Comparison of ENCODE assay signal across 3 cellular contexts in the genomic region with DNA sequence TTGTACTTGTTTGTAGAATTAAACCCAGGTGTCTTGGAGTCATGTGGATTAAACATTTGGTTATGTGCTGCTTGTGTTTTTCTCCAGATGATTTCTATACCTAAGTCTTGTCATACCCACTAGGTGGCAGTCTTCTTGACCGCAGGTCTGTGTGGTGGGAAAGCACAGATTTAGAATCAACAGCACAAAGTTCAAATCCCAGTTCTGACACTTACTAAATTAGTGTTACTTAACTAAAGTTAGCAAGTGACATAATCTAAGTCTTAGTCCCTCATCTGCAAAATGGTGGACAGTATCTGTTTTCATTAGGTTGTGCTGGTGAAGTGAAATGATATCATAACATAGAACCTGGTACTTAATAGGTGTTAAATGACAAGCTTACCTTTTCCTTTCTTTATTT.
TF ChIP-seq lines count a peak whose summit lies in the region.

No MANE protein-coding gene starts in this region.

TF ChIP-seq in HCT116, 20 proteins besides CTCF, POLR2A, EP300 and RAD21 (continued from another document):
- TF ChIP-seq, protein P1, sequence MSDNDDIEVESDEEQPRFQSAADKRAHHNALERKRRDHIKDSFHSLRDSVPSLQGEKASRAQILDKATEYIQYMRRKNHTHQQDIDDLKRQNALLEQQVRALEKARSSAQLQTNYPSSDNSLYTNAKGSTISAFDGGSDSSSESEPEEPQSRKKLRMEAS (IDR thresholded peaks at IDR 0.05), result no peak
- no peak for TF ChIP-seq FOSL1 (IDR thresholded peaks at IDR 0.05; ENCODE audit: low read depth)
- TF ChIP-seq EGR1 (IDR thresholded peaks at IDR 0.05; ENCODE audit: low read depth), result no peak
- TF ChIP-seq POLR2AphosphoS5 (IDR thresholded peaks at IDR 0.05; ENCODE audit: low read depth, low read length), result no peak
TF ChIP-seq in HCT116: peak in this region for 0.

TF ChIP-seq in K562, 482 proteins besides CTCF, POLR2A, EP300 and RAD21 (continued from another document):
- TF ChIP-seq, protein P2, sequence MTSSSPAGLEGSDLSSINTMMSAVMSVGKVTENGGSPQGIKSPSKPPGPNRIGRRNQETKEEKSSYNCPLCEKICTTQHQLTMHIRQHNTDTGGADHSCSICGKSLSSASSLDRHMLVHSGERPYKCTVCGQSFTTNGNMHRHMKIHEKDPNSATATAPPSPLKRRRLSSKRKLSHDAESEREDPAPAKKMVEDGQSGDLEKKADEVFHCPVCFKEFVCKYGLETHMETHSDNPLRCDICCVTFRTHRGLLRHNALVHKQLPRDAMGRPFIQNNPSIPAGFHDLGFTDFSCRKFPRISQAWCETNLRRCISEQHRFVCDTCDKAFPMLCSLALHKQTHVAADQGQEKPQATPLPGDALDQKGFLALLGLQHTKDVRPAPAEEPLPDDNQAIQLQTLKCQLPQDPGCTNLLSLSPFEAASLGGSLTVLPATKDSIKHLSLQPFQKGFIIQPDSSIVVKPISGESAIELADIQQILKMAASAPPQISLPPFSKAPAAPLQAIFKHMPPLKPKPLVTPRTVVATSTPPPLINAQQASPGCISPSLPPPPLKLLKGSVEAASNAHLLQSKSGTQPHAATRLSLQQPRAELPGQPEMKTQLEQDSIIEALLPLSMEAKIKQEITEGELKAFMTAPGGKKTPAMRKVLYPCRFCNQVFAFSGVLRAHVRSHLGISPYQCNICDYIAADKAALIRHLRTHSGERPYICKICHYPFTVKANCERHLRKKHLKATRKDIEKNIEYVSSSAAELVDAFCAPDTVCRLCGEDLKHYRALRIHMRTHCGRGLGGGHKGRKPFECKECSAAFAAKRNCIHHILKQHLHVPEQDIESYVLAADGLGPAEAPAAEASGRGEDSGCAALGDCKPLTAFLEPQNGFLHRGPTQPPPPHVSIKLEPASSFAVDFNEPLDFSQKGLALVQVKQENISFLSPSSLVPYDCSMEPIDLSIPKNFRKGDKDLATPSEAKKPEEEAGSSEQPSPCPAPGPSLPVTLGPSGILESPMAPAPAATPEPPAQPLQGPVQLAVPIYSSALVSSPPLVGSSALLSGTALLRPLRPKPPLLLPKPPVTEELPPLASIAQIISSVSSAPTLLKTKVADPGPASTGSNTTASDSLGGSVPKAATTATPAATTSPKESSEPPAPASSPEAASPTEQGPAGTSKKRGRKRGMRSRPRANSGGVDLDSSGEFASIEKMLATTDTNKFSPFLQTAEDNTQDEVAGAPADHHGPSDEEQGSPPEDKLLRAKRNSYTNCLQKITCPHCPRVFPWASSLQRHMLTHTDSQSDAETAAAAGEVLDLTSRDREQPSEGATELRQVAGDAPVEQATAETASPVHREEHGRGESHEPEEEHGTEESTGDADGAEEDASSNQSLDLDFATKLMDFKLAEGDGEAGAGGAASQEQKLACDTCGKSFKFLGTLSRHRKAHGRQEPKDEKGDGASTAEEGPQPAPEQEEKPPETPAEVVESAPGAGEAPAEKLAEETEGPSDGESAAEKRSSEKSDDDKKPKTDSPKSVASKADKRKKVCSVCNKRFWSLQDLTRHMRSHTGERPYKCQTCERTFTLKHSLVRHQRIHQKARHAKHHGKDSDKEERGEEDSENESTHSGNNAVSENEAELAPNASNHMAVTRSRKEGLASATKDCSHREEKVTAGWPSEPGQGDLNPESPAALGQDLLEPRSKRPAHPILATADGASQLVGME (CRISPR knock-in tag; IDR thresholded peaks at IDR 0.05), result no peak
- TF ChIP-seq, protein P3, sequence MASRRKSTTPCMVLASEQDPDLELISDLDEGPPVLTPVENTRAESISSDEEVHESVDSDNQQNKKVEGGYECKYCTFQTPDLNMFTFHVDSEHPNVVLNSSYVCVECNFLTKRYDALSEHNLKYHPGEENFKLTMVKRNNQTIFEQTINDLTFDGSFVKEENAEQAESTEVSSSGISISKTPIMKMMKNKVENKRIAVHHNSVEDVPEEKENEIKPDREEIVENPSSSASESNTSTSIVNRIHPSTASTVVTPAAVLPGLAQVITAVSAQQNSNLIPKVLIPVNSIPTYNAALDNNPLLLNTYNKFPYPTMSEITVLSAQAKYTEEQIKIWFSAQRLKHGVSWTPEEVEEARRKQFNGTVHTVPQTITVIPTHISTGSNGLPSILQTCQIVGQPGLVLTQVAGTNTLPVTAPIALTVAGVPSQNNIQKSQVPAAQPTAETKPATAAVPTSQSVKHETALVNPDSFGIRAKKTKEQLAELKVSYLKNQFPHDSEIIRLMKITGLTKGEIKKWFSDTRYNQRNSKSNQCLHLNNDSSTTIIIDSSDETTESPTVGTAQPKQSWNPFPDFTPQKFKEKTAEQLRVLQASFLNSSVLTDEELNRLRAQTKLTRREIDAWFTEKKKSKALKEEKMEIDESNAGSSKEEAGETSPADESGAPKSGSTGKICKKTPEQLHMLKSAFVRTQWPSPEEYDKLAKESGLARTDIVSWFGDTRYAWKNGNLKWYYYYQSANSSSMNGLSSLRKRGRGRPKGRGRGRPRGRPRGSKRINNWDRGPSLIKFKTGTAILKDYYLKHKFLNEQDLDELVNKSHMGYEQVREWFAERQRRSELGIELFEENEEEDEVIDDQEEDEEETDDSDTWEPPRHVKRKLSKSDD (conservative IDR thresholded peaks at IDR 0.05; ENCODE audit: low read length), result no peak
- TF ChIP-seq RAD51 (IDR thresholded peaks at IDR 0.05; ENCODE audit: borderline replicate concordance, low read depth), result no peak
- TF ChIP-seq, protein P4, sequence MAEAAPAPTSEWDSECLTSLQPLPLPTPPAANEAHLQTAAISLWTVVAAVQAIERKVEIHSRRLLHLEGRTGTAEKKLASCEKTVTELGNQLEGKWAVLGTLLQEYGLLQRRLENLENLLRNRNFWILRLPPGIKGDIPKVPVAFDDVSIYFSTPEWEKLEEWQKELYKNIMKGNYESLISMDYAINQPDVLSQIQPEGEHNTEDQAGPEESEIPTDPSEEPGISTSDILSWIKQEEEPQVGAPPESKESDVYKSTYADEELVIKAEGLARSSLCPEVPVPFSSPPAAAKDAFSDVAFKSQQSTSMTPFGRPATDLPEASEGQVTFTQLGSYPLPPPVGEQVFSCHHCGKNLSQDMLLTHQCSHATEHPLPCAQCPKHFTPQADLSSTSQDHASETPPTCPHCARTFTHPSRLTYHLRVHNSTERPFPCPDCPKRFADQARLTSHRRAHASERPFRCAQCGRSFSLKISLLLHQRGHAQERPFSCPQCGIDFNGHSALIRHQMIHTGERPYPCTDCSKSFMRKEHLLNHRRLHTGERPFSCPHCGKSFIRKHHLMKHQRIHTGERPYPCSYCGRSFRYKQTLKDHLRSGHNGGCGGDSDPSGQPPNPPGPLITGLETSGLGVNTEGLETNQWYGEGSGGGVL (CRISPR knock-in tag; IDR thresholded peaks at IDR 0.05), result no peak
- TF ChIP-seq, protein P5, sequence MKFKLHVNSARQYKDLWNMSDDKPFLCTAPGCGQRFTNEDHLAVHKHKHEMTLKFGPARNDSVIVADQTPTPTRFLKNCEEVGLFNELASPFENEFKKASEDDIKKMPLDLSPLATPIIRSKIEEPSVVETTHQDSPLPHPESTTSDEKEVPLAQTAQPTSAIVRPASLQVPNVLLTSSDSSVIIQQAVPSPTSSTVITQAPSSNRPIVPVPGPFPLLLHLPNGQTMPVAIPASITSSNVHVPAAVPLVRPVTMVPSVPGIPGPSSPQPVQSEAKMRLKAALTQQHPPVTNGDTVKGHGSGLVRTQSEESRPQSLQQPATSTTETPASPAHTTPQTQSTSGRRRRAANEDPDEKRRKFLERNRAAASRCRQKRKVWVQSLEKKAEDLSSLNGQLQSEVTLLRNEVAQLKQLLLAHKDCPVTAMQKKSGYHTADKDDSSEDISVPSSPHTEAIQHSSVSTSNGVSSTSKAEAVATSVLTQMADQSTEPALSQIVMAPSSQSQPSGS (CRISPR knock-in tag; IDR thresholded peaks at IDR 0.05), result no peak

TF ChIP-seq in HepG2, 621 proteins besides CTCF, POLR2A, EP300 and RAD21 (continued from another document and continues in another):
- TF ChIP-seq, protein P6, sequence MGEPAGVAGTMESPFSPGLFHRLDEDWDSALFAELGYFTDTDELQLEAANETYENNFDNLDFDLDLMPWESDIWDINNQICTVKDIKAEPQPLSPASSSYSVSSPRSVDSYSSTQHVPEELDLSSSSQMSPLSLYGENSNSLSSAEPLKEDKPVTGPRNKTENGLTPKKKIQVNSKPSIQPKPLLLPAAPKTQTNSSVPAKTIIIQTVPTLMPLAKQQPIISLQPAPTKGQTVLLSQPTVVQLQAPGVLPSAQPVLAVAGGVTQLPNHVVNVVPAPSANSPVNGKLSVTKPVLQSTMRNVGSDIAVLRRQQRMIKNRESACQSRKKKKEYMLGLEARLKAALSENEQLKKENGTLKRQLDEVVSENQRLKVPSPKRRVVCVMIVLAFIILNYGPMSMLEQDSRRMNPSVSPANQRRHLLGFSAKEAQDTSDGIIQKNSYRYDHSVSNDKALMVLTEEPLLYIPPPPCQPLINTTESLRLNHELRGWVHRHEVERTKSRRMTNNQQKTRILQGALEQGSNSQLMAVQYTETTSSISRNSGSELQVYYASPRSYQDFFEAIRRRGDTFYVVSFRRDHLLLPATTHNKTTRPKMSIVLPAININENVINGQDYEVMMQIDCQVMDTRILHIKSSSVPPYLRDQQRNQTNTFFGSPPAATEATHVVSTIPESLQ (CRISPR knock-in tag; conservative IDR thresholded peaks at IDR 0.05), result 0 out of 2 replicates have a peak, but pooled peaks have one; percentile 42
- TF ChIP-seq ZKSCAN8 (CRISPR knock-in tag; IDR thresholded peaks at IDR 0.05; ENCODE audit: borderline replicate concordance), result peak; percentile 44; the same call in 1 of the 2 replicates
- TF ChIP-seq ZNF225 (CRISPR knock-in tag; IDR thresholded peaks at IDR 0.05), result no peak
- TF ChIP-seq TRIM24 (CRISPR knock-in tag; IDR thresholded peaks at IDR 0.05), result 0 out of 2 replicates have a peak, but pooled peaks have one; percentile 53
- peak; percentile 87 for TF ChIP-seq KDM1A (CRISPR knock-in tag; IDR thresholded peaks at IDR 0.05)
- peak; percentile 36 for TF ChIP-seq ZFP36 (IDR thresholded peaks at IDR 0.05; ENCODE audit: borderline replicate concordance, low read depth, low read length, partially characterized antibody)
- 0 out of 2 replicates have a peak, but pooled peaks have one; percentile 72 for TF ChIP-seq SP140L (CRISPR knock-in tag; IDR thresholded peaks at IDR 0.05; ENCODE audit: borderline replicate concordance)
- TF ChIP-seq ZBTB21 (CRISPR knock-in tag; IDR thresholded peaks at IDR 0.05), result peak; percentile 54; the same call in 1 of the 2 replicates
- peak; percentile 55 for TF ChIP-seq TBX2 (CRISPR knock-in tag; IDR thresholded peaks at IDR 0.05; ENCODE audit: borderline replicate concordance)
- no peak for TF ChIP-seq ZNF558 (CRISPR knock-in tag; IDR thresholded peaks at IDR 0.05; ENCODE audit: borderline replicate concordance)
- no peak for TF ChIP-seq ZNF616 (CRISPR knock-in tag; IDR thresholded peaks at IDR 0.05; ENCODE audit: low read depth)
- TF ChIP-seq PAF1 (CRISPR knock-in tag; IDR thresholded peaks at IDR 0.05), result no peak
- 0 out of 2 replicates have a peak, but pooled peaks have one; percentile 28 for TF ChIP-seq SAP130 (CRISPR knock-in tag; IDR thresholded peaks at IDR 0.05; ENCODE audit: low read depth)
- peak; percentile 70; the same call in 1 of the 2 replicates for TF ChIP-seq FOXO1 (CRISPR knock-in tag; IDR thresholded peaks at IDR 0.05)
- TF ChIP-seq, protein P7, sequence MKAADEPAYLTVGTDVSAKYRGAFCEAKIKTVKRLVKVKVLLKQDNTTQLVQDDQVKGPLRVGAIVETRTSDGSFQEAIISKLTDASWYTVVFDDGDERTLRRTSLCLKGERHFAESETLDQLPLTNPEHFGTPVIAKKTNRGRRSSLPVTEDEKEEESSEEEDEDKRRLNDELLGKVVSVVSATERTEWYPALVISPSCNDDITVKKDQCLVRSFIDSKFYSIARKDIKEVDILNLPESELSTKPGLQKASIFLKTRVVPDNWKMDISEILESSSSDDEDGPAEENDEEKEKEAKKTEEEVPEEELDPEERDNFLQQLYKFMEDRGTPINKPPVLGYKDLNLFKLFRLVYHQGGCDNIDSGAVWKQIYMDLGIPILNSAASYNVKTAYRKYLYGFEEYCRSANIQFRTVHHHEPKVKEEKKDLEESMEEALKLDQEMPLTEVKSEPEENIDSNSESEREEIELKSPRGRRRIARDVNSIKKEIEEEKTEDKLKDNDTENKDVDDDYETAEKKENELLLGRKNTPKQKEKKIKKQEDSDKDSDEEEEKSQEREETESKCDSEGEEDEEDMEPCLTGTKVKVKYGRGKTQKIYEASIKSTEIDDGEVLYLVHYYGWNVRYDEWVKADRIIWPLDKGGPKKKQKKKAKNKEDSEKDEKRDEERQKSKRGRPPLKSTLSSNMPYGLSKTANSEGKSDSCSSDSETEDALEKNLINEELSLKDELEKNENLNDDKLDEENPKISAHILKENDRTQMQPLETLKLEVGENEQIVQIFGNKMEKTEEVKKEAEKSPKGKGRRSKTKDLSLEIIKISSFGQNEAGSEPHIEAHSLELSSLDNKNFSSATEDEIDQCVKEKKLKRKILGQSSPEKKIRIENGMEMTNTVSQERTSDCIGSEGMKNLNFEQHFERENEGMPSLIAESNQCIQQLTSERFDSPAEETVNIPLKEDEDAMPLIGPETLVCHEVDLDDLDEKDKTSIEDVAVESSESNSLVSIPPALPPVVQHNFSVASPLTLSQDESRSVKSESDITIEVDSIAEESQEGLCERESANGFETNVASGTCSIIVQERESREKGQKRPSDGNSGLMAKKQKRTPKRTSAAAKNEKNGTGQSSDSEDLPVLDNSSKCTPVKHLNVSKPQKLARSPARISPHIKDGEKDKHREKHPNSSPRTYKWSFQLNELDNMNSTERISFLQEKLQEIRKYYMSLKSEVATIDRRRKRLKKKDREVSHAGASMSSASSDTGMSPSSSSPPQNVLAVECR (CRISPR knock-in tag; IDR thresholded peaks at IDR 0.05; ENCODE audit: borderline replicate concordance), result no peak
- no peak for TF ChIP-seq ZNF460 (CRISPR knock-in tag; IDR thresholded peaks at IDR 0.05; ENCODE audit: borderline replicate concordance)
- TF ChIP-seq ZNF264 (CRISPR knock-in tag; IDR thresholded peaks at IDR 0.05), result peak; percentile 54; the same call in 1 of the 2 replicates
- TF ChIP-seq KAT8 (CRISPR knock-in tag; IDR thresholded peaks at IDR 0.05), result peak; percentile 65
- TF ChIP-seq KDM2A (CRISPR knock-in tag; IDR thresholded peaks at IDR 0.05; ENCODE audit: borderline replicate concordance, low read depth), result no peak
- TF ChIP-seq NCOR1 (IDR thresholded peaks at IDR 0.05; ENCODE audit: borderline replicate concordance, low read length), result peak; percentile 79
- peak; percentile 70 for TF ChIP-seq CBX1 (IDR thresholded peaks at IDR 0.05; ENCODE audit: low read depth)
- TF ChIP-seq ZNF605 (CRISPR knock-in tag; IDR thresholded peaks at IDR 0.05), result peak; percentile 27; the same call in 1 of the 2 replicates
- TF ChIP-seq MED1 (CRISPR knock-in tag; IDR thresholded peaks at IDR 0.05), result peak; percentile 57; the same call in 1 of the 2 replicates
- TF ChIP-seq GFI1 (CRISPR knock-in tag; IDR thresholded peaks at IDR 0.05; ENCODE audit: borderline replicate concordance), result peak; percentile 99
- TF ChIP-seq HNF4A (CRISPR knock-in tag; IDR thresholded peaks at IDR 0.05), result peak; percentile 95
- TF ChIP-seq CEBPG (CRISPR knock-in tag; IDR thresholded peaks at IDR 0.05), result peak; percentile 40; the same call in 1 of the 2 replicates
- peak; percentile 96 for TF ChIP-seq HMG20B (CRISPR knock-in tag; conservative IDR thresholded peaks at IDR 0.05)
- peak; percentile 77 for TF ChIP-seq PPARG (CRISPR knock-in tag; conservative IDR thresholded peaks at IDR 0.05)
- peak; percentile 76 for TF ChIP-seq ZNF331 (CRISPR knock-in tag; IDR thresholded peaks at IDR 0.05)
- peak; percentile 47; the same call in 1 of the 2 replicates for TF ChIP-seq MIER2 (CRISPR knock-in tag; IDR thresholded peaks at IDR 0.05)
- no peak for TF ChIP-seq ZNF510 (CRISPR knock-in tag; IDR thresholded peaks at IDR 0.05; ENCODE audit: low read depth)
- peak; percentile 64; the same call in 1 of the 2 replicates for TF ChIP-seq EHMT2 (IDR thresholded peaks at IDR 0.05; ENCODE audit: borderline replicate concordance, low read depth, low read length)
- peak; percentile 88; the same call in 1 of the 2 replicates for TF ChIP-seq SMAD3 (CRISPR knock-in tag; IDR thresholded peaks at IDR 0.05)
- peak; percentile 85 for TF ChIP-seq RCOR2 (CRISPR knock-in tag; IDR thresholded peaks at IDR 0.05)
- peak; percentile 49; the same call in 1 of the 2 replicates for TF ChIP-seq BCL6 (CRISPR knock-in tag; IDR thresholded peaks at IDR 0.05)
- TF ChIP-seq PHF21A (CRISPR knock-in tag; IDR thresholded peaks at IDR 0.05), result peak; percentile 84
- peak; percentile 89 for TF ChIP-seq STAG1 (CRISPR knock-in tag; IDR thresholded peaks at IDR 0.05)
